Comparison of ENCODE assay signal across 10 cellular contexts in the genomic region with DNA sequence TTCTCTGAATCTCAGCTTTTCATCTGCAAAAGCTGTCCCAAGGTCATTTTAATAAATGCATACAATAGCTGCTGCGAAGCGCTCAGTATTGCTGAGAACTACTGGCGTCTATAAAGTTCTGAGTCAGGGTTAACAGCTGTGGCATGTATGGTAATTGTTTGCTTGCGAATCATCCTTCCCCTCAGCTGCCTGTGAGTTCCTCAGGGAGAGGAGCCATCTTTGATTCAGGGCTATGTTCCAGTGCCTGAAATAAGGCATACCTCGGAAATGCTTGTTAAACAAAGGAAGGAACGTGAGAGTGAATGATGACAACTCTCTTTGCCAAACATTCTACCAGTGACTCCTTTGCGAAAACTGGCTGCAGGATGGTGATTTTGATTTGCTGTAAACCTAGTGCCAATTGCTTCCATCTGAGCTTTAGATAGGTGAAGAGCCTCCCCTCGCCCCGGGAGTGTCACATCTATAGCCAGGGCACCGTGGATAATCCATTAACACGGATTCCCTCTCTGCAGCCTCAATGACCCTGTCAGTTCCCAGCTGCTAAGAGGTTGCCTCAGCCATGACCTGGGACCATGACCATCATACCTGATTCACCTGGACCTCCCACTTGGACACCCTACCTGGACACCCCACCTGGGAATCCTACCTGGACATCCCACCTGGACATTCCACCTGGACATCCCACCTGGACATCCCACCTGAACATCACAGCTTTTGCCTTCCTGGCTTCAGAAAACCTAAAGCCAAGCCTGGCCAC. TPM values are rescaled to one million over a fixed set of nuclear protein-coding genes. Genes with fewer than 3 reads are reported as not detected.
A peak's percentile ranks its signal among the peaks of the same experiment; 100 is the strongest.
DNase-seq lines count a peak whose midpoint lies in the region; ATAC-seq and TF ChIP-seq lines count a peak whose summit lies in the region.
"Had no signal": no experiment of that assay in that cellular context is flagged by ENCODE, and none has a peak within 500 bp of the region (broad histone marks: within the 10 kb centered on the region; RNA-seq: fewer than 3 reads in every experiment).

No MANE protein-coding gene starts in this region.

- WGBS in adrenal gland, 4 donors = 74 to 81% (median 79%) methylated on average over 11 of the region's 11 CpGs

- H3K36me3 Mint-ChIP-seq in natural killer cell treated with Interleukin-12 subunit alpha and Interleukin-12 subunit beta and Interleukin-15 and Interleukin-18, amount 100 ng/mL, for 72 hours = no peaks in the 10 kb centered on the region
- H3K36me3 Mint-ChIP-seq in natural killer cell = no peaks in the 10 kb centered on the region
- H3K36me3 Mint-ChIP-seq: CD8-positive, alpha-beta memory T cell had no signal

- H3K36me3 ChIP-seq in adrenal gland (replicated peaks in 1 of 2) = no peaks in the 10 kb centered on the region
- H3K36me3 ChIP-seq in kidney epithelial cell (ENCODE audit: control insufficient read depth, insufficient read depth, low read length) = no peaks in the 10 kb centered on the region
- H3K36me3 ChIP-seq: right lobe of liver had no signal

- H3K27ac ChIP-seq in adrenal gland = no peak overlapping the region
- H3K27ac ChIP-seq: right lobe of liver had no signal

- H3K4me1 ChIP-seq in adrenal gland (replicated peaks in 1 of 2) = no peaks in the 10 kb centered on the region
- H3K4me1 ChIP-seq: right lobe of liver had no signal

- peaks cover 0 to 3% of the 10 kb centered on the region in 2 donors for H3K27me3 Mint-ChIP-seq in natural killer cell treated with Interleukin-12 subunit alpha and Interleukin-12 subunit beta and Interleukin-15 and Interleukin-18, amount 100 ng/mL, for 72 hours
- H3K27me3 Mint-ChIP-seq in natural killer cell (ENCODE audit: low read depth in 2 of 2) = no peaks in the 10 kb centered on the region

- in situ Hi-C loops in GM13977 (cut with MboI; ENCODE audit: low pct_unique_long_range_greater_than_20kb, low sequenced_read_pairs, unreplicated experiment) = no loop called here

- H3K4me3 ChIP-seq in adrenal gland (no peak overlapping the region), kidney epithelial cell (ENCODE audit: low read depth, low read length) (no peak overlapping the region)
- H3K4me3 ChIP-seq: right lobe of liver had no signal

- no peaks in the 10 kb centered on the region for H3K9me3 ChIP-seq in adrenal gland (replicated peaks in 1 of 3)
- H3K9me3 ChIP-seq: right lobe of liver had no signal

- TF ChIP-seq POLR2A in adrenal gland (IDR thresholded peaks at IDR 0.05) = no peak

- H3K27ac Mint-ChIP-seq in natural killer cell treated with Interleukin-12 subunit alpha and Interleukin-12 subunit beta and Interleukin-15 and Interleukin-18, amount 100 ng/mL, for 72 hours = no peak overlapping the region
- no peak overlapping the region for H3K27ac Mint-ChIP-seq in natural killer cell
- H3K27ac Mint-ChIP-seq: CD8-positive, alpha-beta memory T cell had no signal

- no peak for TF ChIP-seq CTCF in natural killer cell (IDR thresholded peaks at IDR 0.05)
- no peak for TF ChIP-seq CTCF in adrenal gland (IDR thresholded peaks at IDR 0.05)
- TF ChIP-seq CTCF in kidney epithelial cell (IDR thresholded peaks at IDR 0.05; ENCODE audit: insufficient read depth, low read length, poor library complexity, severe bottlenecking) = no peak
- no peak for TF ChIP-seq CTCF in GM13977 (IDR thresholded peaks at IDR 0.05; ENCODE audit: extremely low read depth, insufficient read depth, missing control alignments)

- no peaks in the 10 kb centered on the region for H3K9me3 Mint-ChIP-seq in natural killer cell treated with Interleukin-12 subunit alpha and Interleukin-12 subunit beta and Interleukin-15 and Interleukin-18, amount 100 ng/mL, for 72 hours
- H3K9me3 Mint-ChIP-seq in natural killer cell = no peaks in the 10 kb centered on the region
- H3K9me3 Mint-ChIP-seq: CD8-positive, alpha-beta memory T cell had no signal

- H3K27me3 ChIP-seq in adrenal gland (no peaks in the 10 kb centered on the region), kidney epithelial cell (ENCODE audit: control insufficient read depth, insufficient read depth, low read length) (no peaks in the 10 kb centered on the region)
- H3K27me3 ChIP-seq: right lobe of liver had no signal

- no peak for DNase-seq in natural killer cell treated with Interleukin-12 subunit alpha and Interleukin-12 subunit beta and Interleukin-15 and Interleukin-18, amount 100 ng/mL, for 72 hours (ENCODE audit: low spot score)
- DNase-seq in natural killer cell (no peak), adrenal gland (peak in 5 of 7 donors; percentile 4 to 46 (median 11)), kidney epithelial cell (ENCODE audit: low read depth) (peak; percentile 80), NCI-H2196 treated with DMSO at 0.1 percent for 48 hours (lab: John Stamatoyannopoulos, UW; ENCODE audit: unreplicated experiment) (no peak), Ammon's horn (ENCODE audit: low spot score) (no peak), GM13977 (ENCODE audit: low spot score) (no peak)

- no peaks in the 10 kb centered on the region for H3K4me1 Mint-ChIP-seq in natural killer cell treated with Interleukin-12 subunit alpha and Interleukin-12 subunit beta and Interleukin-15 and Interleukin-18, amount 100 ng/mL, for 72 hours (ENCODE audit: low read depth in 2 of 2)
- no peaks in the 10 kb centered on the region for H3K4me1 Mint-ChIP-seq in natural killer cell
- H3K4me1 Mint-ChIP-seq: CD8-positive, alpha-beta memory T cell had no signal

- H3K4me3 Mint-ChIP-seq in natural killer cell treated with Interleukin-12 subunit alpha and Interleukin-12 subunit beta and Interleukin-15 and Interleukin-18, amount 100 ng/mL, for 72 hours = no peak overlapping the region
- H3K4me3 Mint-ChIP-seq in natural killer cell = no peak overlapping the region
- H3K4me3 Mint-ChIP-seq: CD8-positive, alpha-beta memory T cell had no signal

- intact Hi-C loops in natural killer cell (cut with micrococcal nuclease) (no loop called here), adrenal gland (cut with DNase I) (no loop called here)

- peak; percentile 34 to 36 for ATAC-seq in natural killer cell treated with Interleukin-12 subunit alpha and Interleukin-12 subunit beta and Interleukin-15 and Interleukin-18, amount 100 ng/mL, for 72 hours
- ATAC-seq in natural killer cell (no peak), GM18873 (IDR thresholded peaks at IDR 0.05; ENCODE audit: low FRiP score, unreplicated experiment) (no peak)

RNA-seq across cellular contexts. Expression of a gene that starts 39.6 kb away (rescaled TPM):
- not detected for total RNA-seq in natural killer cell treated with Interleukin-12 subunit alpha and Interleukin-12 subunit beta and Interleukin-15 and Interleukin-18, amount 100 ng/mL, for 72 hours
- total RNA-seq in natural killer cell (not detected), adrenal gland (under 1 TPM in 2 of 8 donors, not detected in 6; 0.28 to 0.44 TPM), kidney epithelial cell (9.2 and 17.0 TPM in 2 replicates)
- polyA plus RNA-seq in adrenal gland = under 1 TPM in 2 of 3 donors, not detected in 1; 0.17 to 0.56 TPM
- total RNA-seq: CD8-positive, alpha-beta memory T cell had no signal
- polyA plus RNA-seq: CD8-positive, alpha-beta memory T cell had no signal

RNA-seq across cellular contexts. Expression of a gene that starts 51.1 kb away (rescaled TPM):
- not detected for total RNA-seq in natural killer cell treated with Interleukin-12 subunit alpha and Interleukin-12 subunit beta and Interleukin-15 and Interleukin-18, amount 100 ng/mL, for 72 hours
- not detected for total RNA-seq in natural killer cell
- total RNA-seq in adrenal gland = under 1 TPM in 3 of 8 donors, not detected in 5; 0.11 to 0.30 (median 0.26) TPM
- under 1 TPM in 1 of 3 donors, not detected in 2; 0.16 TPM for polyA plus RNA-seq in adrenal gland
- not detected in 2 replicates for total RNA-seq in kidney epithelial cell
- total RNA-seq: CD8-positive, alpha-beta memory T cell; right lobe of liver had no signal
- polyA plus RNA-seq: CD8-positive, alpha-beta memory T cell had no signal

Comparison
In these comparisons a context has a peak if more than half of its experiments do, and no peak if none do; other contexts are left out.
1. ATAC-seq: peak in natural killer cell treated with Interleukin-12 subunit alpha and Interleukin-12 subunit beta and Interleukin-15 and Interleukin-18, amount 100 ng/mL, for 72 hours (2 of 2); none in natural killer cell (0 of 3) and GM18873 (single experiment).
2. DNase-seq: peak in adrenal gland (5 of 7) and kidney epithelial cell (single experiment); none in natural killer cell treated with Interleukin-12 subunit alpha and Interleukin-12 subunit beta and Interleukin-15 and Interleukin-18, amount 100 ng/mL, for 72 hours (single experiment), natural killer cell (single experiment), NCI-H2196 treated with DMSO at 0.1 percent for 48 hours (single experiment), Ammon's horn (single experiment) and GM13977 (single experiment).